ENCODE assay signal across 1 cellular context in the genomic region with DNA sequence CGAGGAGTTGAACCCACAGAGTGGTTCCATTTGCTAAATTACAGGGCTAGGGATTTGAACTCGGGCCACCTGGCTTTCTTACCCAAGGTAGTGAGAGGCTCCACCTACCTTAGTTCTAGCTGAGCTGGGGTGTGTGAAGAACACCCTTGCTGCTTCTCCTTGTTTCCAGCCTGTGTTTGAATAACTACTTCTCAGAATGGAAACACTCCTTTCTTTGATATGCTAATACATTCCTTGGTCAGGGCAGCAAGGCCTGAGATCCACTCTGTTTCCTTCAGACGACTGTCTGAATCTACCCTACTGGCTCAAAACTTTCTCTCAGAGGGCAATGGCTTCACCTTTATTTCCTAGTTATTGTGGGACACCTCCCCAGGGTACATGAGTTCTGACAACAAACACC.
A peak's percentile ranks its signal among the peaks of the same experiment; 100 is the strongest.
TF ChIP-seq lines count a peak whose summit lies in the region.

No MANE protein-coding gene starts in this region.

TF ChIP-seq in GM23338, 12 proteins besides CTCF, POLR2A, EP300 and RAD21:
- TF ChIP-seq EZH2 (IDR thresholded peaks at IDR 0.05; ENCODE audit: low read depth, unreplicated experiment) (no peak), EZH2phosphoT487 (IDR thresholded peaks at IDR 0.05; ENCODE audit: unreplicated experiment) (no peak), ZNF114 (CRISPR knock-in tag; IDR thresholded peaks at IDR 0.05) (no peak), JUNB (IDR thresholded peaks at IDR 0.05; ENCODE audit: unreplicated experiment) (no peak), ZNF331 (CRISPR knock-in tag; IDR thresholded peaks at IDR 0.05; ENCODE audit: low read depth) (no peak), POLR2AphosphoS5 (IDR thresholded peaks at IDR 0.05; ENCODE audit: low read depth) (no peak)
- TF ChIP-seq, protein P1, sequence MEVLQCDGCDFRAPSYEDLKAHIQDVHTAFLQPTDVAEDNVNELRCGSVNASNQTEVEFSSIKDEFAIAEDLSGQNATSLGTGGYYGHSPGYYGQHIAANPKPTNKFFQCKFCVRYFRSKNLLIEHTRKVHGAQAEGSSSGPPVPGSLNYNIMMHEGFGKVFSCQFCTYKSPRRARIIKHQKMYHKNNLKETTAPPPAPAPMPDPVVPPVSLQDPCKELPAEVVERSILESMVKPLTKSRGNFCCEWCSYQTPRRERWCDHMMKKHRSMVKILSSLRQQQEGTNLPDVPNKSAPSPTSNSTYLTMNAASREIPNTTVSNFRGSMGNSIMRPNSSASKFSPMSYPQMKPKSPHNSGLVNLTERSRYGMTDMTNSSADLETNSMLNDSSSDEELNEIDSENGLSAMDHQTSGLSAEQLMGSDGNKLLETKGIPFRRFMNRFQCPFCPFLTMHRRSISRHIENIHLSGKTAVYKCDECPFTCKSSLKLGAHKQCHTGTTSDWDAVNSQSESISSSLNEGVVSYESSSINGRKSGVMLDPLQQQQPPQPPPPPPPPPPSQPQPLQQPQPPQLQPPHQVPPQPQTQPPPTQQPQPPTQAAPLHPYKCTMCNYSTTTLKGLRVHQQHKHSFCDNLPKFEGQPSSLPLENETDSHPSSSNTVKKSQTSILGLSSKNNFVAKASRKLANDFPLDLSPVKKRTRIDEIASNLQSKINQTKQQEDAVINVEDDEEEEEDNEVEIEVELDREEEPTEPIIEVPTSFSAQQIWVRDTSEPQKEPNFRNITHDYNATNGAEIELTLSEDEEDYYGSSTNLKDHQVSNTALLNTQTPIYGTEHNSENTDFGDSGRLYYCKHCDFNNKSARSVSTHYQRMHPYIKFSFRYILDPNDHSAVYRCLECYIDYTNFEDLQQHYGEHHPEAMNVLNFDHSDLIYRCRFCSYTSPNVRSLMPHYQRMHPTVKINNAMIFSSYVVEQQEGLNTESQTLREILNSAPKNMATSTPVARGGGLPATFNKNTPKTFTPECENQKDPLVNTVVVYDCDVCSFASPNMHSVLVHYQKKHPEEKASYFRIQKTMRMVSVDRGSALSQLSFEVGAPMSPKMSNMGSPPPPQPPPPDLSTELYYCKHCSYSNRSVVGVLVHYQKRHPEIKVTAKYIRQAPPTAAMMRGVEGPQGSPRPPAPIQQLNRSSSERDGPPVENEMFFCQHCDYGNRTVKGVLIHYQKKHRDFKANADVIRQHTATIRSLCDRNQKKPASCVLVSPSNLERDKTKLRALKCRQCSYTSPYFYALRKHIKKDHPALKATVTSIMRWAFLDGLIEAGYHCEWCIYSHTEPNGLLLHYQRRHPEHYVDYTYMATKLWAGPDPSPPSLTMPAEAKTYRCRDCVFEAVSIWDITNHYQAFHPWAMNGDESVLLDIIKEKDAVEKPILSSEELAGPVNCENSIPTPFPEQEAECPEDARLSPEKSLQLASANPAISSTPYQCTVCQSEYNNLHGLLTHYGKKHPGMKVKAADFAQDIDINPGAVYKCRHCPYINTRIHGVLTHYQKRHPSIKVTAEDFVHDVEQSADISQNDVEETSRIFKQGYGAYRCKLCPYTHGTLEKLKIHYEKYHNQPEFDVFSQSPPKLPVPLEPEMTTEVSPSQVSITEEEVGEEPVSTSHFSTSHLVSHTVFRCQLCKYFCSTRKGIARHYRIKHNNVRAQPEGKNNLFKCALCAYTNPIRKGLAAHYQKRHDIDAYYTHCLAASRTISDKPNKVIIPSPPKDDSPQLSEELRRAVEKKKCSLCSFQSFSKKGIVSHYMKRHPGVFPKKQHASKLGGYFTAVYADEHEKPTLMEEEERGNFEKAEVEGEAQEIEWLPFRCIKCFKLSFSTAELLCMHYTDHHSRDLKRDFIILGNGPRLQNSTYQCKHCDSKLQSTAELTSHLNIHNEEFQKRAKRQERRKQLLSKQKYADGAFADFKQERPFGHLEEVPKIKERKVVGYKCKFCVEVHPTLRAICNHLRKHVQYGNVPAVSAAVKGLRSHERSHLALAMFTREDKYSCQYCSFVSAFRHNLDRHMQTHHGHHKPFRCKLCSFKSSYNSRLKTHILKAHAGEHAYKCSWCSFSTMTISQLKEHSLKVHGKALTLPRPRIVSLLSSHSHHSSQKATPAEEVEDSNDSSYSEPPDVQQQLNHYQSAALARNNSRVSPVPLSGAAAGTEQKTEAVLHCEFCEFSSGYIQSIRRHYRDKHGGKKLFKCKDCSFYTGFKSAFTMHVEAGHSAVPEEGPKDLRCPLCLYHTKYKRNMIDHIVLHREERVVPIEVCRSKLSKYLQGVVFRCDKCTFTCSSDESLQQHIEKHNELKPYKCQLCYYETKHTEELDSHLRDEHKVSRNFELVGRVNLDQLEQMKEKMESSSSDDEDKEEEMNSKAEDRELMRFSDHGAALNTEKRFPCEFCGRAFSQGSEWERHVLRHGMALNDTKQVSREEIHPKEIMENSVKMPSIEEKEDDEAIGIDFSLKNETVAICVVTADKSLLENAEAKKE (CRISPR knock-in tag; IDR thresholded peaks at IDR 0.05) = peak; percentile 87
- TF ChIP-seq, protein P2, sequence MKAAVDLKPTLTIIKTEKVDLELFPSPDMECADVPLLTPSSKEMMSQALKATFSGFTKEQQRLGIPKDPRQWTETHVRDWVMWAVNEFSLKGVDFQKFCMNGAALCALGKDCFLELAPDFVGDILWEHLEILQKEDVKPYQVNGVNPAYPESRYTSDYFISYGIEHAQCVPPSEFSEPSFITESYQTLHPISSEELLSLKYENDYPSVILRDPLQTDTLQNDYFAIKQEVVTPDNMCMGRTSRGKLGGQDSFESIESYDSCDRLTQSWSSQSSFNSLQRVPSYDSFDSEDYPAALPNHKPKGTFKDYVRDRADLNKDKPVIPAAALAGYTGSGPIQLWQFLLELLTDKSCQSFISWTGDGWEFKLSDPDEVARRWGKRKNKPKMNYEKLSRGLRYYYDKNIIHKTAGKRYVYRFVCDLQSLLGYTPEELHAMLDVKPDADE (IDR thresholded peaks at IDR 0.05) = no peak; the same call in 1 of the 2 replicates
